Comparison of ENCODE assay signal across 8 cellular contexts in the genomic region with DNA sequence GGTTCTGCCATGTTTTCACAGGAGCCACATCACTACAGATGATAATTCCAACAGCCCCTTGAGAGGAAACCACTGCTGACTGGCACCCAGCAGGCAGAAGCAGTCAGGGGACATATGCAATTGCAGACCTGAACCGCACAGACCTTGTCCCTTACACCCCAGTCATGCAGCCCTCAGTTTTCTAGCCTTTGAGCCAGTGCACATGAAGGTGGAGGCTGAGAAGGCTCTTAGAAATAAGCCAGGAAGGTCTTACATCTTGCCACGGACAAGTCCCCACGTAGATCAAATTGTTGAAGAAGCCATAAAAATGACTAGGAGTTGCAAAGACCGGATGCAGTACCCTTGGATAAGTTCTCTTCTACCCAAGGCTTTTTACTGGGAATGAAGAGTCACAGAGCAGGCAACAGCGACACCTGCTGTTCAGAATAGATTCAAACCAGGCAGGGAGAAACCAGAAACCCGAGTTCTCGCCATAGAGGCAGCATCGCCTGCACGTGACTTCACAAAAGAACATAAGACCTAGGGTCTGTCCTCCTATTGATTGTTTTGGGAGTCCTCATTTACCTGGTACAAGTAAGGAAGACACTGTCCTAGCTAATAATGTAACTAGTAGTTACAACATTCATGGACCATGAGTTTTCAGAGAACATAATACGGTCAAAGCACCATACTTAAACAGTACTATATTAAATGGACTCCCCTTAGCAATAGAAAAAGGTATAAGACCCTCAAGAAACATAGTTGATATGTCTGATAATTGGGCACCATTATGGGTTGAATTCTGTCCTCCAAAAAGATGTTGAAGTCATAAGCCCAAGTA. TPM values are rescaled to one million over a fixed set of nuclear protein-coding genes. Genes with fewer than 3 reads are reported as not detected.
DNase-seq lines count a peak whose midpoint lies in the region; ATAC-seq and TF ChIP-seq lines count a peak whose summit lies in the region.

No MANE protein-coding gene starts in this region.

- no peaks in the 10 kb centered on the region for H3K9me3 ChIP-seq in vagina

- H3K27ac ChIP-seq in vagina, result no peak overlapping the region

- no peaks in the 10 kb centered on the region for H3K27me3 ChIP-seq in vagina

- no peaks in the 10 kb centered on the region for H3K36me3 ChIP-seq in vagina

- TF ChIP-seq POLR2A in vagina (IDR thresholded peaks at IDR 0.05), result no peak

- no peak overlapping the region for H3K4me3 ChIP-seq in vagina

- H3K4me1 ChIP-seq in vagina, result no peaks in the 10 kb centered on the region

- ATAC-seq in GM18909 (IDR thresholded peaks at IDR 0.05; ENCODE audit: poor library complexity, unreplicated experiment), result peak; percentile 72

- intact Hi-C loops in vagina (cut with DNase I), result loop anchor here (5.0 kb wide), 1 partner anchor 377 kb away; no protein-coding TSS in a partner anchor

- peak; percentile 79 for DNase-seq in AG20443 (ENCODE audit: low spot score)
- peak; percentile 77 for DNase-seq in RPMI8226
- peak; percentile 38 for DNase-seq in activated gamma-delta T cell treated with anti-CD3 and anti-CD28 coated beads, Interleukin-2, amount 50 U/mL, for 16 hours (ENCODE audit: low read depth)
- peak; percentile 85 for DNase-seq in globus pallidus (ENCODE audit: low spot score)
- peak; percentile 94 for DNase-seq in pons (ENCODE audit: low spot score)
- DNase-seq in vagina (ENCODE audit: extremely low spot score in 2 of 2), result no peak

- TF ChIP-seq CTCF in LNCAP (IDR thresholded peaks at IDR 0.05) (peak; percentile 78), vagina (IDR thresholded peaks at IDR 0.05) (peak; percentile 55 to 89 (median 81))

RNA-seq across cellular contexts. Expression of a gene that starts 11.1 kb away (rescaled TPM):
- 8.8 TPM for total RNA-seq in vagina

Comparison
In these comparisons a context has a peak if more than half of its experiments do, and no peak if none do; other contexts are left out.
1. DNase-seq: peak in AG20443 (single experiment), RPMI8226 (single experiment), activated gamma-delta T cell treated with anti-CD3 and anti-CD28 coated beads, Interleukin-2, amount 50 U/mL, for 16 hours (single experiment), globus pallidus (single experiment) and pons (single experiment); none in vagina (0 of 2).